Comparison of ENCODE assay signal across 2 cellular contexts in the genomic region with DNA sequence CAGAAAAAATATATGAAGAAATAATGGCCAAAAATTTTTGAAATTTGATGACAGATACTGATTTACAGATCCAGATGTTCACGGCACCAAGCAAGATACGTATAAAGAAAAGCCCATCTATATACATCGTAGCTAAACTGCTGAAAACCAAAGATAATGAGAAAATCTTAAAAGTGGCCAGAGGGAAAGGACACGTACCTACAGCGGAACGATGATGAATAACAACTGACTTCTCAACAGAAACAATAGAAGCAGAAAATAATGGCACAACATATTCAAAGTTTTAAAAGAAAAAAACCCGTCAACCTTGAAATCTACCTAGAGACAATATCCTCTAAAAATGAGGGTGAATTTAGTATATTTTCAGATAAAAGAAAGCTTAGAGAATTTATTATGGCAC.
TF ChIP-seq lines count a peak whose summit lies in the region.

No MANE protein-coding gene starts in this region.

TF ChIP-seq in HEK293, 187 proteins besides CTCF, POLR2A, EP300 and RAD21:
- TF ChIP-seq ZNF211 (tag by site-specific recombination; IDR thresholded peaks at IDR 0.05; ENCODE audit: low read depth): no peak
- peak; percentile 50; the same call in 1 of the 2 replicates for TF ChIP-seq ZNF558 (tag by site-specific recombination; IDR thresholded peaks at IDR 0.05)
- TF ChIP-seq KLF7 (tag by site-specific recombination; IDR thresholded peaks at IDR 0.05; ENCODE audit: borderline replicate concordance): no peak

TF ChIP-seq in GM12878, 131 proteins besides CTCF, POLR2A, EP300 and RAD21:
- TF ChIP-seq SUPT20H (IDR thresholded peaks at IDR 0.05; ENCODE audit: borderline replicate concordance, control insufficient read depth, low read depth, low read length): no peak
- TF ChIP-seq, protein P1, sequence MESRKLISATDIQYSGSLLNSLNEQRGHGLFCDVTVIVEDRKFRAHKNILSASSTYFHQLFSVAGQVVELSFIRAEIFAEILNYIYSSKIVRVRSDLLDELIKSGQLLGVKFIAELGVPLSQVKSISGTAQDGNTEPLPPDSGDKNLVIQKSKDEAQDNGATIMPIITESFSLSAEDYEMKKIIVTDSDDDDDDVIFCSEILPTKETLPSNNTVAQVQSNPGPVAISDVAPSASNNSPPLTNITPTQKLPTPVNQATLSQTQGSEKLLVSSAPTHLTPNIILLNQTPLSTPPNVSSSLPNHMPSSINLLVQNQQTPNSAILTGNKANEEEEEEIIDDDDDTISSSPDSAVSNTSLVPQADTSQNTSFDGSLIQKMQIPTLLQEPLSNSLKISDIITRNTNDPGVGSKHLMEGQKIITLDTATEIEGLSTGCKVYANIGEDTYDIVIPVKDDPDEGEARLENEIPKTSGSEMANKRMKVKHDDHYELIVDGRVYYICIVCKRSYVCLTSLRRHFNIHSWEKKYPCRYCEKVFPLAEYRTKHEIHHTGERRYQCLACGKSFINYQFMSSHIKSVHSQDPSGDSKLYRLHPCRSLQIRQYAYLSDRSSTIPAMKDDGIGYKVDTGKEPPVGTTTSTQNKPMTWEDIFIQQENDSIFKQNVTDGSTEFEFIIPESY (IDR thresholded peaks at IDR 0.05): peak; percentile 70; the same call in 1 of the 2 replicates
